Comparison of ENCODE assay signal across 1 cellular context in the genomic region with DNA sequence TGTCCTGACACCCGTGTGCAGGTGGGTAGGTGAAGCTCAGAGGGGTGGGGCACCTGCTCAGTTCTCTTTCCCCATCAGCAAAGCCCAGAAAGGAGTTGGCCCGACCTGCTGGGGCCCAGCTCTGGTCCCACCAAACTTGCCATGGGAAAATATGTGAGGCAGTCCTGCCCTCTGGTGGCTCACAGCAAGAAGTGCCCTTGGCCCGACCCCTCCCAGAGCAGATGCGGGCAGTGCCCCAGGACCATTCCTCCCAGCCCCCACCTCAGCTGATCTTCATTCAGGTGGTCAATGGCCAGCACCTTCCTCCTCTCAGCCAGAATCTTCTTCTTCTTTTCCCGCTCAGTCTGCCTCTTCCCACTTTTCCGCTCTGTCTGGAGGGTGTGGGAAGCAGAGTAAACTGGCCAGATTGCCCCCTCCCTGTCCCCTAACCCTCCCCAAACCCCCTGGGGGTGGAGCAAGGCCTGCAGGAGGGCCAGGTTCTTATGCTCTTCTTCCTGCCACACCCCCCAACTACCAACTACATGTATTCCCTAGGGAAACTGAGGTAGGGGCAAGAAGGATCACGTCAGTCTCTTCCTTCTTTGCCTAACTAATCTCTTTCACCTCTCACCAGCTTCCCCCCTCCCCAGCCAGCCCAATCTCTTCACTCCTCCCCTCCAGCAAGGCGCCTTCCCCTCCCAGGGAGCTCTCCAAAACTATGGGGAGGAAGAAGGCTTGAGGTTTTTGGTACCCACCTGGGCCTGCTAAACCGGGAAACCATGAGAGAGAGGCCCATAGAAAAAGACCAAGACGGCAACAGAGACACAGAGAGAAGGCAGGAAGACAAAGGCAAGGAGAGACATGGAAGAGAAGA.
TF ChIP-seq lines count a peak whose summit lies in the region.

No MANE protein-coding gene starts in this region.

TF ChIP-seq in GM12878, 131 proteins besides CTCF, POLR2A, EP300 and RAD21:
- TF ChIP-seq FOXM1 (IDR thresholded peaks at IDR 0.05; ENCODE audit: low read depth, low read length) (no peak), SMC3 (IDR thresholded peaks at IDR 0.05; ENCODE audit: borderline replicate concordance, low read length) (peak; percentile 75), SRF (IDR thresholded peaks at IDR 0.05; ENCODE audit: low read depth in 2 of 2, low read length in 2 of 2) (no peak), ATF7 (IDR thresholded peaks at IDR 0.05; ENCODE audit: low read depth) (no peak)
TF ChIP-seq in GM12878: peak in this region for 1.
